8 cellular contexts compared by ENCODE assay signal in the genomic region with DNA sequence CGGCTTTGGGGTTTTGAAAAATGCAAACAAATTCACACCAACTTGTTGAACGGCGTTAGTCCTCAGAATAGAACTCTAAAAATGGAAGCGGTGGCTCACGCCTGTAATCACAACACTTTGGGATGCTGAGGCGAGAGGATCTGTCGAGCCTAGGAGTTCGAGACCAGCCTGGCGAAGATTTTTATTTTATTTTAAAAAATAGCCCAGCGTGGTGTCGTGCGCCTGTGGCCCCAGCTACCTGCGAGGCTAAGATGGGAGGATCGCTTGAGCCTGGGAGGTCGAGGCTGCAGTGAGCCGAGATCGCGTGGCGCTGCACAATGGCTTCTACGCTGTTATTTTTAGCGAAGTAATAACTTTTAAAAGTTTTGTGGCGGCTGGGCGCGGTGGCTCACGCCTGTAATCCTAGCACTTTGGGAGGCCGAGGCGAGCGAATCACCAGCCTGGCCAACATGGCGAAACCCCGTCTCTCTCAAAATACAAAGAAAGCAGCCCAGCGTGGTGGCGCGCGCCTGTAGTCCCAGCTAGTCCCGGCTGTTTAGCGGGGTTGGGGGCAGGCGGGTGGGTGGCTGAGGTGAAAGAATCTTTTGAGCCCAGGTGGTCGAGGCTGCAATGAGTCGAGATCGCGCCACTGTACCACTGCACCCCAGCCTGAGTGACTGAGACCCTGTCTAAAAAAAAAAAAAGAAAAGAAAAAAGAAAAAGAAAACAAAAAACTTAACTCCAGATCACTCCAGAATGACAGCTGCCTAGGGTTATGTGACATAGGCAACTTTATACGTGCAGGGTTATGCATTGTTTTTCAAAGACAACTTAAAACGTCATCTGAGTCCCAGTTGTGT. TPM values are rescaled to one million over a fixed set of nuclear protein-coding genes. Genes with fewer than 3 reads are reported as not detected.
A peak's percentile ranks its signal among the peaks of the same experiment; 100 is the strongest.
DNase-seq lines count a peak whose midpoint lies in the region; ATAC-seq, FAIRE-seq and TF ChIP-seq lines count a peak whose summit lies in the region.

No MANE protein-coding gene starts in this region.

- peak; percentile 18 for ATAC-seq in GM18502 (IDR thresholded peaks at IDR 0.05; ENCODE audit: poor library complexity, unreplicated experiment)
- peak; percentile 10 for ATAC-seq in HG02870 (IDR thresholded peaks at IDR 0.05; ENCODE audit: unreplicated experiment)
- peak; percentile 7 for ATAC-seq in HepG2

- POLR2A ChIA-PET in HepG2 (lab: Yijun Ruan, JAX) = interaction anchor here (0.8 to 2.8 kb wide), 6 partner anchors 9 to 46 kb away, joined by 3 to 14 read pairs (median 7); no protein-coding TSS in a partner anchor

- peaks cover 0 to 5% of the 10 kb centered on the region in 2 experiments; a peak in 1 of 5 replicates for H3K27me3 ChIP-seq in HepG2 (ENCODE audit: control insufficient read depth in 1 of 2, insufficient read depth in 2 of 2, low read length in 2 of 2)

- intact Hi-C loops in HepG2 (cut with micrococcal nuclease; ENCODE audit: unreplicated experiment) = loop anchor here (1.0 to 10.0 kb wide), 2 partner anchors 24 to 107 kb away; a partner anchor contains a TSS

- peak overlapping the region; percentile 73 to 89 (median 81); a peak in 4 of 6 replicates for H3K4me3 ChIP-seq in HepG2 (replicated peaks in 1 of 3; ENCODE audit: insufficient read depth in 1 of 3, low read depth in 2 of 3, low read length in 3 of 3)

- TF ChIP-seq RAD21 in HepG2 (CRISPR knock-in tag; IDR thresholded peaks at IDR 0.05) = no peak

- no peak for TF ChIP-seq CTCF in HepG2 (CRISPR knock-in tag; IDR thresholded peaks at IDR 0.05)

- H3K9me3 ChIP-seq in HepG2 (ENCODE audit: low read length) = no peaks in the 10 kb centered on the region

- H3K27ac ChIP-seq in caudate nucleus (ENCODE audit: low read depth, low read length) (peak overlapping the region; percentile 86), HepG2 (ENCODE audit: extremely low read length, insufficient read depth, low read length) (peak overlapping the region; percentile 92)

- peaks cover 80% of the 10 kb centered on the region for H3K4me1 ChIP-seq in HepG2 (ENCODE audit: insufficient read depth, low read length)

- no peak for TF ChIP-seq EP300 in HepG2 (IDR thresholded peaks at IDR 0.05; ENCODE audit: low read depth in 2 of 2, low read length in 2 of 2)
- no peak for TF ChIP-seq EP300 in HepG2 (CRISPR knock-in tag; IDR thresholded peaks at IDR 0.05; ENCODE audit: borderline replicate concordance)

- peak overlapping the region; percentile 98 for H3K9ac ChIP-seq in HepG2 (ENCODE audit: insufficient read depth, low read depth, low read length)

- H4K20me1 ChIP-seq in HepG2 (ENCODE audit: insufficient read depth, low read length) = peaks cover 19% of the 10 kb centered on the region

- DNase-seq in T-helper 1 cell (peak; percentile 5 to 44 (median 10)), caudate nucleus (lab: John Stamatoyannopoulos, UW) (peak in 4 of 61 donors; percentile 4 to 53 (median 40)), HepG2 (ENCODE audit: low spot score) (no peak), epidermal melanocyte (ENCODE audit: insufficient read length, low spot score) (no peak), T1000 (lab: John Stamatoyannopoulos, UW) (no peak)
- peak; percentile 39 for DNase-seq in stimulated activated CD8-positive, alpha-beta memory T cell treated with anti-CD3 and anti-CD28 coated beads, Interleukin-4, amount 100 ng/mL, for 48 hours

- CTCF ChIA-PET in HepG2 (lab: Yijun Ruan, JAX; ENCODE audit: low intra/inter-chr PET ratio, low total read pairs) = no interaction called here

- peak; percentile 44 for FAIRE-seq in HepG2 (lab: Jason Lieb, UNC)

- no peak for TF ChIP-seq POLR2A in HepG2 (IDR thresholded peaks at IDR 0.05; ENCODE audit: insufficient read depth in 1 of 2, low read depth in 2 of 2, low read length in 2 of 2)

- H3K4me2 ChIP-seq in HepG2 (ENCODE audit: low read depth, low read length) = peak overlapping the region; percentile 94

- peaks cover 2 to 31% of the 10 kb centered on the region in 2 experiments; a peak in 4 of 5 replicates for H3K36me3 ChIP-seq in HepG2 (replicated peaks in 1 of 2; ENCODE audit: control insufficient read depth in 1 of 2, insufficient read depth in 2 of 2, low read length in 2 of 2)

- BruUV-seq in HepG2 (replicated peaks; lab: Mats Ljungman, UMichigan) = TSS peak; percentile 49

- peaks cover 41% of the 10 kb centered on the region for H3K79me2 ChIP-seq in HepG2 (ENCODE audit: insufficient read depth, low read length)

- H2AFZ ChIP-seq in HepG2 (ENCODE audit: low read length) = no peak overlapping the region

- 91% methylated on average over 43 of the region's 43 CpGs for WGBS in HepG2 (ENCODE audit: low lambda C conversion rate)

- in situ Hi-C loops in HepG2 (cut with HindIII; ENCODE audit: extremely low pct_ligation_motif_present, low pct_unique_long_range_greater_than_20kb) = loop anchor here (5.0 kb wide), 1 partner anchor 44 kb away; no protein-coding TSS in a partner anchor

TF ChIP-seq in HepG2, 621 proteins besides CTCF, POLR2A, EP300 and RAD21 (continues in another document):
- TF ChIP-seq, protein P1, sequence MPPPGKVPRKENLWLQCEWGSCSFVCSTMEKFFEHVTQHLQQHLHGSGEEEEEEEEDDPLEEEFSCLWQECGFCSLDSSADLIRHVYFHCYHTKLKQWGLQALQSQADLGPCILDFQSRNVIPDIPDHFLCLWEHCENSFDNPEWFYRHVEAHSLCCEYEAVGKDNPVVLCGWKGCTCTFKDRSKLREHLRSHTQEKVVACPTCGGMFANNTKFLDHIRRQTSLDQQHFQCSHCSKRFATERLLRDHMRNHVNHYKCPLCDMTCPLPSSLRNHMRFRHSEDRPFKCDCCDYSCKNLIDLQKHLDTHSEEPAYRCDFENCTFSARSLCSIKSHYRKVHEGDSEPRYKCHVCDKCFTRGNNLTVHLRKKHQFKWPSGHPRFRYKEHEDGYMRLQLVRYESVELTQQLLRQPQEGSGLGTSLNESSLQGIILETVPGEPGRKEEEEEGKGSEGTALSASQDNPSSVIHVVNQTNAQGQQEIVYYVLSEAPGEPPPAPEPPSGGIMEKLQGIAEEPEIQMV (CRISPR knock-in tag; IDR thresholded peaks at IDR 0.05; ENCODE audit: low read depth) = 0 out of 2 replicates have a peak, but pooled peaks have one; percentile 5
- no peak for TF ChIP-seq SMARCC2 (IDR thresholded peaks at IDR 0.05)

RNA-seq across cellular contexts. Expression of a gene that starts 0.8 kb away (rescaled TPM):
- total RNA-seq in HepG2 (2016; rRNA removed; fragmentation: Illumina TruSeq; extraction: Trizol) = 173 and 246 TPM in 2 replicates
- total RNA-seq in HepG2 (2016; cell fraction: cytosol; rRNA removed; fragmentation: Illumina TruSeq; extraction: Trizol; ENCODE audit: low read depth) = 50.1 and 56.5 TPM in 2 replicates
- 166 and 239 TPM in 2 replicates for total RNA-seq in HepG2 (2016; cell fraction: insoluble cytoplasmic fraction; rRNA removed; fragmentation: Illumina TruSeq; extraction: Trizol)
- 84.9 and 96.5 TPM in 2 replicates for total RNA-seq in HepG2 (2016; cell fraction: membrane; rRNA removed; fragmentation: Illumina TruSeq; extraction: Trizol)
- 91.2 and 93.1 TPM in 2 replicates for total RNA-seq in HepG2 (2016; cell fraction: nucleus; rRNA removed; fragmentation: Illumina TruSeq; extraction: Trizol)
- polyA plus RNA-seq in HepG2 (2011; rRNA removed) = 822 and 951 TPM in 2 replicates
- 1,188 and 1,378 TPM in 2 replicates for polyA plus RNA-seq in HepG2 (2011; cell fraction: cytosol; rRNA removed)
- 444 and 605 TPM in 2 replicates for polyA plus RNA-seq in HepG2 (2011; cell fraction: nucleus; rRNA removed)
- polyA plus RNA-seq in HepG2 (2012) = 656 and 669 TPM in 2 replicates
- 43.1 and 46.9 TPM in 2 replicates for polyA plus RNA-seq in HepG2 (2016; cell fraction: cytosol; fragmentation: Illumina TruSeq; extraction: Trizol; ENCODE audit: low read depth)
- 237 and 238 TPM in 2 replicates for polyA plus RNA-seq in HepG2 (2016; cell fraction: insoluble cytoplasmic fraction; fragmentation: Illumina TruSeq; extraction: Trizol; ENCODE audit: low read depth)
- 58.7 and 59.1 TPM in 2 replicates for polyA plus RNA-seq in HepG2 (2016; cell fraction: membrane; fragmentation: Illumina TruSeq; extraction: Trizol; ENCODE audit: low read depth)
- 110 and 124 TPM in 2 replicates for polyA plus RNA-seq in HepG2 (2016; cell fraction: nucleus; fragmentation: Illumina TruSeq; extraction: Trizol; ENCODE audit: insufficient read depth, low read depth)
- polyA minus RNA-seq in HepG2 (2011; rRNA and poly(A)+ RNA removed; ENCODE audit: low replicate concordance) = 19.7 and 3,602 TPM in 2 replicates
- 634 and 723 TPM in 2 replicates for polyA minus RNA-seq in HepG2 (2011; cell fraction: cytosol; rRNA and poly(A)+ RNA removed)
- 230 and 413 TPM in 2 replicates for polyA minus RNA-seq in HepG2 (2011; cell fraction: nucleus; rRNA and poly(A)+ RNA removed)

RNA-seq across cellular contexts. Expression of a gene that starts 25.4 kb away (rescaled TPM):
- 31.1 and 51.3 TPM in 2 replicates for total RNA-seq in HepG2 (2016; rRNA removed; fragmentation: Illumina TruSeq; extraction: Trizol)
- 8.8 and 9.4 TPM in 2 replicates for total RNA-seq in HepG2 (2016; cell fraction: cytosol; rRNA removed; fragmentation: Illumina TruSeq; extraction: Trizol; ENCODE audit: low read depth)
- 28.3 and 49.0 TPM in 2 replicates for total RNA-seq in HepG2 (2016; cell fraction: insoluble cytoplasmic fraction; rRNA removed; fragmentation: Illumina TruSeq; extraction: Trizol)
- 13.2 and 16.4 TPM in 2 replicates for total RNA-seq in HepG2 (2016; cell fraction: membrane; rRNA removed; fragmentation: Illumina TruSeq; extraction: Trizol)
- 28.7 and 30.6 TPM in 2 replicates for total RNA-seq in HepG2 (2016; cell fraction: nucleus; rRNA removed; fragmentation: Illumina TruSeq; extraction: Trizol)
- 6.2 and 9.8 TPM in 2 replicates for polyA plus RNA-seq in HepG2 (2011; rRNA removed)
- 3.9 and 4.5 TPM in 2 replicates for polyA plus RNA-seq in HepG2 (2011; cell fraction: cytosol; rRNA removed)
- 5.5 and 6.2 TPM in 2 replicates for polyA plus RNA-seq in HepG2 (2011; cell fraction: nucleus; rRNA removed)
- 8.1 and 13.3 TPM in 2 replicates for polyA plus RNA-seq in HepG2 (2012)
- 0.77 and 1.1 TPM in 2 replicates for polyA plus RNA-seq in HepG2 (2016; cell fraction: cytosol; fragmentation: Illumina TruSeq; extraction: Trizol; ENCODE audit: low read depth)
- polyA plus RNA-seq in HepG2 (2016; cell fraction: insoluble cytoplasmic fraction; fragmentation: Illumina TruSeq; extraction: Trizol; ENCODE audit: low read depth) = 25.0 and 27.9 TPM in 2 replicates
- 3.1 and 3.4 TPM in 2 replicates for polyA plus RNA-seq in HepG2 (2016; cell fraction: membrane; fragmentation: Illumina TruSeq; extraction: Trizol; ENCODE audit: low read depth)
- 36.4 and 41.0 TPM in 2 replicates for polyA plus RNA-seq in HepG2 (2016; cell fraction: nucleus; fragmentation: Illumina TruSeq; extraction: Trizol; ENCODE audit: insufficient read depth, low read depth)
- 10.4 and 16.3 TPM in 2 replicates for polyA minus RNA-seq in HepG2 (2011; rRNA and poly(A)+ RNA removed; ENCODE audit: low replicate concordance)
- 9.9 and 12.0 TPM in 2 replicates for polyA minus RNA-seq in HepG2 (2011; cell fraction: cytosol; rRNA and poly(A)+ RNA removed)
- 21.0 and 21.8 TPM in 2 replicates for polyA minus RNA-seq in HepG2 (2011; cell fraction: nucleus; rRNA and poly(A)+ RNA removed)

Comparison
In these comparisons a context has a peak if more than half of its experiments do, and no peak if none do; other contexts are left out.
1. DNase-seq: peak in T-helper 1 cell (5 of 5) and stimulated activated CD8-positive, alpha-beta memory T cell treated with anti-CD3 and anti-CD28 coated beads, Interleukin-4, amount 100 ng/mL, for 48 hours (single experiment); none in HepG2 (single experiment), epidermal melanocyte (single experiment) and T1000 (single experiment).
2. Peak in every context shown above with its lines, with median percentiles within 50 percentile points of each other: ATAC-seq.